Comparison of ENCODE assay signal across 8 cellular contexts in the genomic region with DNA sequence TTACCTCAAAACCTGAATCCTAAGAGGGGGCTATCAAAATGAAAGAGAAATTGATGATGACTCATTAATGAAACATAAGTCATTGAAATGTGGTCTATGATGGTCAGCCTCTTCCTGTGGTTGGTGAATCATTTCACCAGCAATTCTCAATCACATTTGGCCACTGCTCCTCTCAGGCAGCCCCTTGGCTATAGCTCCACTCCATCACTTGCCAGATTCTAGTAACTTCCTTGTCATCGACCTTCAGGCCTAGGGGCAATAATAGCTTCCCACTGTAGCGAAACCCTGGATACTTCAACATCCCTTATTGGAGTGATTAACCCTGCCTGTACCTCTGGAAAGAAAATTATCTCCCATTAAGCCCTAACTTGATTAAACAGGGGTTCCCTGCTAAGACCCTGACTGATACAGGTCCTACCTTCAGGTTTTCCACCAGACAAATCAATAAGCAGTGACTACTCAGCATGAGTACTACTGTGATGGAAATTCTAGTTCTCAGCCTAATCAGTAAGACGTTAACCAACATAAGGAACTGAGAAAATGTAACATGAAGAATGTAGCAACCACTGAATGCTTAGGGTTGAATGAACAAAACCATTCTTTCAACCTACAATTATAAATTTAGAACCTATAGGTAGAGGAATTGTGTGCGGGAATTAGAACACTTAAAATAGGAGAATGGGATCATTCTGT. TPM values are rescaled to one million over a fixed set of nuclear protein-coding genes. Genes with fewer than 3 reads are reported as not detected.
DNase-seq lines count a peak whose midpoint lies in the region; ATAC-seq and TF ChIP-seq lines count a peak whose summit lies in the region.

No MANE protein-coding gene starts in this region.

- no peak overlapping the region for H3K4me3 Mint-ChIP-seq in activated T-helper 1 cell treated with anti-CD3 and anti-CD28 coated beads, Interleukin-12 subunit alpha, Interleukin-12 subunit beta, Interleukin-2, Interleukin-4 antibody, amounts not matched to agents 30 ng/mL and 10 ng/mL and 1 ng/mL, durations not matched to agents 14 hours and 24 hours and 36 hours

- H3K27ac Mint-ChIP-seq in activated T-helper 1 cell treated with anti-CD3 and anti-CD28 coated beads, Interleukin-12 subunit alpha, Interleukin-12 subunit beta, Interleukin-2, Interleukin-4 antibody, amounts not matched to agents 30 ng/mL and 10 ng/mL and 1 ng/mL, durations not matched to agents 14 hours and 24 hours and 36 hours, result no peak overlapping the region

- peaks cover 19% of the 10 kb centered on the region for H3K4me1 Mint-ChIP-seq in activated T-helper 1 cell treated with anti-CD3 and anti-CD28 coated beads, Interleukin-12 subunit alpha, Interleukin-12 subunit beta, Interleukin-2, Interleukin-4 antibody, amounts not matched to agents 30 ng/mL and 10 ng/mL and 1 ng/mL, durations not matched to agents 14 hours and 24 hours and 36 hours (ENCODE audit: low read depth)

- H3K4me3 ChIP-seq in ascending aorta (no peak overlapping the region), lower lobe of right lung (no peak overlapping the region)

- no peaks in the 10 kb centered on the region for H3K9me3 Mint-ChIP-seq in activated T-helper 1 cell treated with anti-CD3 and anti-CD28 coated beads, Interleukin-12 subunit alpha, Interleukin-12 subunit beta, Interleukin-2, Interleukin-4 antibody, amounts not matched to agents 30 ng/mL and 10 ng/mL and 1 ng/mL, durations not matched to agents 14 hours and 24 hours and 36 hours

- no peaks in the 10 kb centered on the region for H3K36me3 Mint-ChIP-seq in activated T-helper 1 cell treated with anti-CD3 and anti-CD28 coated beads, Interleukin-12 subunit alpha, Interleukin-12 subunit beta, Interleukin-2, Interleukin-4 antibody, amounts not matched to agents 30 ng/mL and 10 ng/mL and 1 ng/mL, durations not matched to agents 14 hours and 24 hours and 36 hours (ENCODE audit: low read depth)

- H3K4me1 ChIP-seq in ascending aorta (peaks cover 11 to 44% of the 10 kb centered on the region in 2 donors), lower lobe of right lung (peaks cover 18% of the 10 kb centered on the region)

- H3K27me3 Mint-ChIP-seq in activated T-helper 1 cell treated with anti-CD3 and anti-CD28 coated beads, Interleukin-12 subunit alpha, Interleukin-12 subunit beta, Interleukin-2, Interleukin-4 antibody, amounts not matched to agents 30 ng/mL and 10 ng/mL and 1 ng/mL, durations not matched to agents 14 hours and 24 hours and 36 hours (ENCODE audit: insufficient read depth), result peaks cover 11% of the 10 kb centered on the region

- H3K27ac ChIP-seq in ascending aorta (peak overlapping the region; percentile 91 to 94), lower lobe of right lung (peak overlapping the region; percentile 72)

- ATAC-seq in GM19351 (IDR thresholded peaks at IDR 0.05; ENCODE audit: unreplicated experiment), result peak; percentile 90
- peak; percentile 85 for ATAC-seq in HG03175 (IDR thresholded peaks at IDR 0.05; ENCODE audit: unreplicated experiment)
- peak; percentile 31 to 67 for ATAC-seq in lower lobe of right lung

- no peaks in the 10 kb centered on the region for H3K27me3 ChIP-seq in ascending aorta
- no peaks in the 10 kb centered on the region for H3K27me3 ChIP-seq in lower lobe of right lung (ENCODE audit: low read depth)

- TF ChIP-seq CTCF in ascending aorta (IDR thresholded peaks at IDR 0.05), result no peak
- TF ChIP-seq CTCF in lower lobe of right lung (IDR thresholded peaks at IDR 0.05), result no peak

- DNase-seq in AG08396 (ENCODE audit: low spot score) (peak; percentile 68), ascending aorta (ENCODE audit: low spot score in 2 of 2) (peak in 1 of 2 donors; percentile 75), lower lobe of right lung (no peak), retina (no peak)
- DNase-seq in effector CD8-positive, alpha-beta T cell (lab: John Stamatoyannopoulos, UW), result no peak
- DNase-seq in activated T-helper 1 cell treated with anti-CD3 and anti-CD28 coated beads, Interleukin-12 subunit alpha, Interleukin-12 subunit beta, Interleukin-2, Interleukin-4 antibody, amounts not matched to agents 30 ng/mL and 10 ng/mL and 1 ng/mL, durations not matched to agents 14 hours and 24 hours and 36 hours (ENCODE audit: low spot score), result no peak

- intact Hi-C loops in ascending aorta (cut with DNase I), result loop anchor here (1.0 to 10.0 kb wide), 9 partner anchors 58 to 476 kb away; a partner anchor contains a TSS
- intact Hi-C loops in lower lobe of right lung (cut with DNase I), result loop anchor here (10.0 kb wide), 1 partner anchor 280 kb away; no protein-coding TSS in a partner anchor
- intact Hi-C loops in activated T-helper 1 cell treated with anti-CD3 and anti-CD28 coated beads, Interleukin-12 subunit alpha, Interleukin-12 subunit beta, Interleukin-2, Interleukin-4 antibody, amounts not matched to agents 30 ng/mL and 10 ng/mL and 1 ng/mL, durations not matched to agents 14 hours and 24 hours and 36 hours (cut with micrococcal nuclease), result loop anchor here (1.0 to 10.0 kb wide), 6 partner anchors 59 to 1254 kb away; a partner anchor contains a TSS

- H3K36me3 ChIP-seq in ascending aorta (no peaks in the 10 kb centered on the region), lower lobe of right lung (no peaks in the 10 kb centered on the region)

- H3K9me3 ChIP-seq in ascending aorta (no peaks in the 10 kb centered on the region), lower lobe of right lung (no peaks in the 10 kb centered on the region)

RNA-seq across cellular contexts. Expression of a gene that starts 30.4 kb away (rescaled TPM):
- total RNA-seq in ascending aorta (not detected), lower lobe of right lung (0.47 TPM)
- total RNA-seq in activated T-helper 1 cell treated with anti-CD3 and anti-CD28 coated beads, Interleukin-12 subunit alpha, Interleukin-12 subunit beta, Interleukin-2, Interleukin-4 antibody, amounts not matched to agents 30 ng/mL and 10 ng/mL and 1 ng/mL, durations not matched to agents 14 hours and 24 hours and 36 hours, result not detected in 2 replicates

RNA-seq across cellular contexts. Expression of a gene that starts 52.2 kb away (rescaled TPM):
- 4.6 TPM for total RNA-seq in ascending aorta
- 8.2 TPM for total RNA-seq in lower lobe of right lung
- total RNA-seq in activated T-helper 1 cell treated with anti-CD3 and anti-CD28 coated beads, Interleukin-12 subunit alpha, Interleukin-12 subunit beta, Interleukin-2, Interleukin-4 antibody, amounts not matched to agents 30 ng/mL and 10 ng/mL and 1 ng/mL, durations not matched to agents 14 hours and 24 hours and 36 hours, result not detected in 2 replicates
